In the genomic region with DNA sequence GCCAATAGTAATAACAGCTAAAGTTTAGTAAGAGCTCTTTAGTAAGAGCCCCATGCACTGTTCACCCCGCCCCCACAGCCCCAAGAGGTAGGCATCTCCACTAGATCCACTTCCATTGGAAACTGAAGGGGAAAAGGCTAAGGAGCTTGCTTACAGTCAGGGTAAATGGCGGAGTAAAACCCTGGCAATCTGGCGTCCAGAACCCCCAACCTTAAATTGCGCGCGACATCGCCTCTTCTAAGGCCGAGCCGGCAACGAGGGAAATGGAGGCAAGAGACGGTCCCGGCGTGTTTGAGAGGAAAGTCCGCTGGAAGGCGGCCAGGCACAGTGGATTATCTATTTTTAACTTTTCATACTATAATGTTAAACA, we compare ENCODE assay signal across 2 cellular contexts.
TF ChIP-seq lines count a peak whose summit lies in the region.

No MANE protein-coding gene starts in this region.

TF ChIP-seq in SK-N-SH, 30 proteins besides CTCF, POLR2A, EP300 and RAD21 (continued from another document):
- TF ChIP-seq, protein P1, sequence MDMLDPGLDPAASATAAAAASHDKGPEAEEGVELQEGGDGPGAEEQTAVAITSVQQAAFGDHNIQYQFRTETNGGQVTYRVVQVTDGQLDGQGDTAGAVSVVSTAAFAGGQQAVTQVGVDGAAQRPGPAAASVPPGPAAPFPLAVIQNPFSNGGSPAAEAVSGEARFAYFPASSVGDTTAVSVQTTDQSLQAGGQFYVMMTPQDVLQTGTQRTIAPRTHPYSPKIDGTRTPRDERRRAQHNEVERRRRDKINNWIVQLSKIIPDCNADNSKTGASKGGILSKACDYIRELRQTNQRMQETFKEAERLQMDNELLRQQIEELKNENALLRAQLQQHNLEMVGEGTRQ (IDR thresholded peaks at IDR 0.05; ENCODE audit: borderline replicate concordance, low read depth, low read length), result no peak
- TF ChIP-seq ELF1 (IDR thresholded peaks at IDR 0.05) (no peak), TCF12 (IDR thresholded peaks at IDR 0.05) (no peak)
TF ChIP-seq in SK-N-SH: peak in this region for 1.

TF ChIP-seq in endothelial cell of umbilical vein, 7 proteins besides CTCF, POLR2A, EP300 and RAD21 (continued from another document):
- TF ChIP-seq MYC (IDR thresholded peaks at IDR 0.05; ENCODE audit: low read depth, low read length) (no peak), GATA2 (IDR thresholded peaks at IDR 0.05; ENCODE audit: insufficient read depth, insufficient read length, low read depth, low read length) (no peak), FOS (IDR thresholded peaks at IDR 0.05; ENCODE audit: borderline replicate concordance, insufficient read depth, low read length) (no peak), JUN (IDR thresholded peaks at IDR 0.05; ENCODE audit: borderline replicate concordance, insufficient read depth, insufficient read length, low read depth) (no peak), POLR2AphosphoS5 (IDR thresholded peaks at IDR 0.05; ENCODE audit: insufficient read depth, low read depth, low read length) (no peak)
- TF ChIP-seq, protein P2, sequence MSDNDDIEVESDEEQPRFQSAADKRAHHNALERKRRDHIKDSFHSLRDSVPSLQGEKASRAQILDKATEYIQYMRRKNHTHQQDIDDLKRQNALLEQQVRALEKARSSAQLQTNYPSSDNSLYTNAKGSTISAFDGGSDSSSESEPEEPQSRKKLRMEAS (IDR thresholded peaks at IDR 0.05; ENCODE audit: insufficient read depth, insufficient read length), result no peak
TF ChIP-seq in endothelial cell of umbilical vein: peak in this region for 0.
